1 cellular context compared by ENCODE assay signal in the genomic region with DNA sequence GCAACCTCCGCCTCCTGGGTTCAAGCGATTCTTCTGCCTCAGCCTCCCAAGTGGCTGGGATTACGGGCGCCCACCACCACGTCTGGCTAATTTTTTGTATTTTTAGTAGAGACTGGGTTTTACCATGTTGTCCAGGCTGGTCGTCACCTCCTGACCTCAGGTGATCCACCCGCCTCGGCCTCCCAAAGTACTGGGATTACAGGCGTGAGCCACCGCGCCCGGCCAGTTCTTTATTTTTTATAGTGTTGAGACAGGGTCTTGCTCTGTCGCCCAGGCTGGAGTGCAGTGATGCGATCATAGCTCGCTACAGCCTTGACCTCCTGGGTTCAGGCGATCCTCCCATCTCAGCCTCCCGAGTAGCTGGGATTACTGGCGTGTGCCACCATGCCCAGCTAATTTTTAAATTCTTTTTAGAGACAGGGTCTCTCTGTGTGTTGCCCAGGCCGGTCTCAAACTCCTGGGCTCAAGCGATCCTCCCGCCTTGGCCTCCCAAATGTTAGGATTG.
TF ChIP-seq lines count a peak whose summit lies in the region.
"Not testable (repeated sequence)": the region's sequence is repeated elsewhere in the genome, so short reads cannot be mapped to it uniquely, and the experiment has no call there.

No MANE protein-coding gene starts in this region.

TF ChIP-seq in HepG2, 621 proteins besides CTCF, POLR2A, EP300 and RAD21:
- TF ChIP-seq ZNF460 (CRISPR knock-in tag; IDR thresholded peaks at IDR 0.05; ENCODE audit: borderline replicate concordance): peak; percentile 8; the same call in 1 of the 2 replicates
- not testable (repeated sequence) for TF ChIP-seq NONO (IDR thresholded peaks at IDR 0.05)
- TF ChIP-seq NONO (CRISPR knock-in tag; conservative IDR thresholded peaks at IDR 0.05): 0 out of 2 replicates have a peak, but pooled peaks have one; percentile 3
- peak; percentile 21; the same call in 1 of the 2 replicates for TF ChIP-seq ZMYM3 (CRISPR knock-in tag; IDR thresholded peaks at IDR 0.05)
- TF ChIP-seq, protein P1, sequence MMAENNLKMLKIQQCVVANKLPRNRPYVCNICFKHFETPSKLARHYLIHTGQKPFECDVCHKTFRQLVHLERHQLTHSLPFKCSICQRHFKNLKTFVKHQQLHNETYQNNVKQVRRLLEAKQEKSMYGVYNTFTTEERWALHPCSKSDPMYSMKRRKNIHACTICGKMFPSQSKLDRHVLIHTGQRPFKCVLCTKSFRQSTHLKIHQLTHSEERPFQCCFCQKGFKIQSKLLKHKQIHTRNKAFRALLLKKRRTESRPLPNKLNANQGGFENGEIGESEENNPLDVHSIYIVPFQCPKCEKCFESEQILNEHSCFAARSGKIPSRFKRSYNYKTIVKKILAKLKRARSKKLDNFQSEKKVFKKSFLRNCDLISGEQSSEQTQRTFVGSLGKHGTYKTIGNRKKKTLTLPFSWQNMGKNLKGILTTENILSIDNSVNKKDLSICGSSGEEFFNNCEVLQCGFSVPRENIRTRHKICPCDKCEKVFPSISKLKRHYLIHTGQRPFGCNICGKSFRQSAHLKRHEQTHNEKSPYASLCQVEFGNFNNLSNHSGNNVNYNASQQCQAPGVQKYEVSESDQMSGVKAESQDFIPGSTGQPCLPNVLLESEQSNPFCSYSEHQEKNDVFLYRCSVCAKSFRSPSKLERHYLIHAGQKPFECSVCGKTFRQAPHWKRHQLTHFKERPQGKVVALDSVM (CRISPR knock-in tag; IDR thresholded peaks at IDR 0.05): peak; percentile 91
- TF ChIP-seq, protein P2, sequence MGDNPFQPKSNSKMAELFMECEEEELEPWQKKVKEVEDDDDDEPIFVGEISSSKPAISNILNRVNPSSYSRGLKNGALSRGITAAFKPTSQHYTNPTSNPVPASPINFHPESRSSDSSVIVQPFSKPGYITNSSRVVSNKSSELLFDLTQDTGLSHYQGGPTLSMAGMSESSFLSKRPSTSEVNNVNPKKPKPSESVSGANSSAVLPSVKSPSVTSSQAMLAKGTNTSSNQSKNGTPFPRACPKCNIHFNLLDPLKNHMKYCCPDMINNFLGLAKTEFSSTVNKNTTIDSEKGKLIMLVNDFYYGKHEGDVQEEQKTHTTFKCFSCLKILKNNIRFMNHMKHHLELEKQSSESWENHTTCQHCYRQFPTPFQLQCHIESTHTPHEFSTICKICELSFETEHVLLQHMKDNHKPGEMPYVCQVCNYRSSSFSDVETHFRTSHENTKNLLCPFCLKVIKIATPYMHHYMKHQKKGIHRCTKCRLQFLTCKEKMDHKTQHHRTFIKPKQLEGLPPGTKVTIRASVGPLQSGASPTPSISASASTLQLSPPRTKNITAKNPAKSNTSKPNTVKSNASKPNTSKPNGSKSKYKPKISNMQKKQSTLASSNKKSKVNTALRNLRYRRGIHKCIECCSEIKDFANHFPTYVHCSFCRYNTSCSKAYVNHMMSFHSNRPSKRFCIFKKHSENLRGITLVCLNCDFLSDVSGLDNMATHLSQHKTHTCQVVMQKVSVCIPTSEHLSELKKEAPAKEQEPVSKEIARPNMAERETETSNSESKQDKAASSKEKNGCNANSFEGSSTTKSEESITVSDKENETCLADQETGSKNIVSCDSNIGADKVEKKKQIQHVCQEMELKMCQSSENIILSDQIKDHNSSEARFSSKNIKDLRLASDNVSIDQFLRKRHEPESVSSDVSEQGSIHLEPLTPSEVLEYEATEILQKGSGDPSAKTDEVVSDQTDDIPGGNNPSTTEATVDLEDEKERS (CRISPR knock-in tag; IDR thresholded peaks at IDR 0.05): peak; percentile 17; the same call in 1 of the 2 replicates
- peak; percentile 55; the same call in 1 of the 2 replicates for TF ChIP-seq ZNF121 (CRISPR knock-in tag; IDR thresholded peaks at IDR 0.05)
